Comparison of ENCODE assay signal across 8 cellular contexts in genomic region chr19:55340784-55341147, GRCh38. TPM values are rescaled to one million over a fixed set of nuclear protein-coding genes. Genes with fewer than 3 reads are reported as not detected.
DNase-seq lines count a peak whose midpoint lies in the region; ATAC-seq and TF ChIP-seq lines count a peak whose summit lies in the region.

No MANE protein-coding gene starts in this region.

- peaks cover 6% of the 10 kb centered on the region for H3K36me3 Mint-ChIP-seq in activated T-cell treated with anti-CD3 and anti-CD28 coated beads, Interleukin-2, amount 50 U/mL, for 4 hours (ENCODE audit: insufficient read depth)

- H3K9ac ChIP-seq in stomach smooth muscle (ENCODE audit: low read length in 2 of 2): peak overlapping the region; percentile 83 to 84

- peaks cover 0 to 4% of the 10 kb centered on the region in 2 donors for H3K27me3 ChIP-seq in stomach smooth muscle (ENCODE audit: control insufficient read depth in 1 of 2, insufficient read depth in 2 of 2, low read length in 2 of 2)

- no peak for TF ChIP-seq CTCF in C4-2B (conservative IDR thresholded peaks at IDR 0.05)
- TF ChIP-seq CTCF in HEK293 (tag by site-specific recombination; IDR thresholded peaks at IDR 0.05): peak; percentile 85

- no peak for DNase-seq in activated T-cell treated with anti-CD3 and anti-CD28 coated beads, Interleukin-2, amount 50 U/mL, for 4 hours
- DNase-seq in SW480 (ENCODE audit: low spot score) (no peak), pons (ENCODE audit: low spot score) (no peak)

- H3K9me3 ChIP-seq in HEK293 (ENCODE audit: control insufficient read depth, insufficient read depth, low read depth, low read length) (no peaks in the 10 kb centered on the region), iPS-18c (ENCODE audit: control insufficient read depth, insufficient read depth, low read length) (no peaks in the 10 kb centered on the region), stomach smooth muscle (ENCODE audit: control insufficient read depth in 2 of 2, low read length in 2 of 2) (no peaks in the 10 kb centered on the region)

- H3K4me1 ChIP-seq in HEK293 (ENCODE audit: control insufficient read depth, insufficient read depth, low read length) (peaks cover 16% of the 10 kb centered on the region), stomach smooth muscle (ENCODE audit: control insufficient read depth, insufficient read depth, low read length) (peaks cover 25% of the 10 kb centered on the region)

- H3K4me3 ChIP-seq in HEK293 (ENCODE audit: low read depth, low read length) (peak overlapping the region; percentile 88), iPS-18c (ENCODE audit: insufficient read depth, low read depth, low read length) (peak overlapping the region; percentile 81), stomach smooth muscle (ENCODE audit: low read length in 2 of 2) (peak overlapping the region; percentile 86 to 88)

- CTCF ChIA-PET in HEK293 (lab: Yijun Ruan, JAX): no interaction called here

- ATAC-seq in activated T-cell treated with anti-CD3 and anti-CD28 coated beads, Interleukin-2, amount 50 U/mL, for 4 hours: no peak
- ATAC-seq in HG03571 (IDR thresholded peaks at IDR 0.05; ENCODE audit: unreplicated experiment): no peak

- H3K4me1 Mint-ChIP-seq in activated T-cell treated with anti-CD3 and anti-CD28 coated beads, Interleukin-2, amount 50 U/mL, for 4 hours (ENCODE audit: low read depth): peaks cover 22% of the 10 kb centered on the region

- peaks cover 3 to 42% of the 10 kb centered on the region in 2 experiments for H3K36me3 ChIP-seq in HEK293 (ENCODE audit: control insufficient read depth in 2 of 2, insufficient read depth in 1 of 2, low read length in 2 of 2)
- H3K36me3 ChIP-seq in stomach smooth muscle (ENCODE audit: control insufficient read depth in 2 of 2, insufficient read depth in 2 of 2, low read length in 2 of 2): peaks cover 4% of the 10 kb centered on the region in 2 donors

- peak overlapping the region; percentile 88 for H3K27ac ChIP-seq in C4-2B
- H3K27ac ChIP-seq in HEK293 (ENCODE audit: extremely low read depth, low read depth, low read length): peak overlapping the region; percentile 89
- no peak overlapping the region for H3K27ac ChIP-seq in stomach smooth muscle (ENCODE audit: low read length)

- H3K27me3 Mint-ChIP-seq in activated T-cell treated with anti-CD3 and anti-CD28 coated beads, Interleukin-2, amount 50 U/mL, for 4 hours (ENCODE audit: low read depth): no peaks in the 10 kb centered on the region

- POLR2A ChIA-PET in HEK293 (lab: Yijun Ruan, JAX): interaction anchor here (0.7 to 1.3 kb wide), 7 partner anchors 9 to 314 kb away, joined by 3 to 7 read pairs (median 3); no protein-coding TSS in a partner anchor

- peak overlapping the region; percentile 80 for H3K4me3 Mint-ChIP-seq in activated T-cell treated with anti-CD3 and anti-CD28 coated beads, Interleukin-2, amount 50 U/mL, for 4 hours

- H3K9me3 Mint-ChIP-seq in activated T-cell treated with anti-CD3 and anti-CD28 coated beads, Interleukin-2, amount 50 U/mL, for 4 hours: no peaks in the 10 kb centered on the region

TF ChIP-seq in HEK293, 187 proteins besides CTCF, POLR2A, EP300 and RAD21 (continues in another document):
- 0 out of 2 replicates have a peak, but pooled peaks have one; percentile 19 for TF ChIP-seq EGR2 (tag by site-specific recombination; IDR thresholded peaks at IDR 0.05; ENCODE audit: low read depth)
- TF ChIP-seq ZNF549 (tag by site-specific recombination; IDR thresholded peaks at IDR 0.05): no peak
- peak; percentile 37 for TF ChIP-seq ZFHX2 (tag by site-specific recombination; conservative IDR thresholded peaks at IDR 0.05)
- TF ChIP-seq TRIM28 (IDR thresholded peaks at IDR 0.05; ENCODE audit: borderline replicate concordance, low read length): no peak
- no peak for TF ChIP-seq ZNF169 (tag by site-specific recombination; IDR thresholded peaks at IDR 0.05)
- no peak for TF ChIP-seq ZNF654 (tag by site-specific recombination; IDR thresholded peaks at IDR 0.05; ENCODE audit: low read depth)
- TF ChIP-seq ZNF433 (tag by site-specific recombination; IDR thresholded peaks at IDR 0.05; ENCODE audit: low read depth): no peak
- TF ChIP-seq ZNF670 (tag by site-specific recombination; IDR thresholded peaks at IDR 0.05; ENCODE audit: low read depth): no peak
- TF ChIP-seq OVOL3 (tag by site-specific recombination; IDR thresholded peaks at IDR 0.05): no peak
- 0 out of 2 replicates have a peak, but pooled peaks have one; percentile 19 for TF ChIP-seq ZBTB7A (tag by site-specific recombination; IDR thresholded peaks at IDR 0.05; ENCODE audit: low read depth)
- 0 out of 2 replicates have a peak, but pooled peaks have one; percentile 23 for TF ChIP-seq PBX3 (CRISPR knock-in tag; IDR thresholded peaks at IDR 0.05)
- no peak for TF ChIP-seq REPIN1 (tag by site-specific recombination; IDR thresholded peaks at IDR 0.05; ENCODE audit: low read depth)
- no peak for TF ChIP-seq ZNF174 (tag by site-specific recombination; IDR thresholded peaks at IDR 0.05)
- TF ChIP-seq ZNF600 (tag by site-specific recombination; IDR thresholded peaks at IDR 0.05): 0 out of 2 replicates have a peak, but pooled peaks have one; percentile 15
- no peak; the same call in none of the 2 replicates for TF ChIP-seq SP3 (tag by site-specific recombination; IDR thresholded peaks at IDR 0.05)
- no peak for TF ChIP-seq GLI4 (tag by site-specific recombination; IDR thresholded peaks at IDR 0.05)
- 0 out of 2 replicates have a peak, but pooled peaks have one; percentile 22 for TF ChIP-seq ZBTB8A (tag by site-specific recombination; IDR thresholded peaks at IDR 0.05)
- no peak for TF ChIP-seq ZNF658 (tag by site-specific recombination; IDR thresholded peaks at IDR 0.05)
- peak; percentile 38 for TF ChIP-seq ZBTB26 (tag by site-specific recombination; optimal IDR thresholded peaks at IDR 0.05)
- TF ChIP-seq KLF17 (tag by site-specific recombination; IDR thresholded peaks at IDR 0.05): no peak
- TF ChIP-seq ZNF239 (tag by site-specific recombination; IDR thresholded peaks at IDR 0.05): no peak
- peak; percentile 100 for TF ChIP-seq GLIS1 (tag by site-specific recombination; IDR thresholded peaks at IDR 0.05)
- no peak for TF ChIP-seq ZNF626 (tag by site-specific recombination; IDR thresholded peaks at IDR 0.05)
- peak; percentile 13; the same call in 1 of the 2 replicates for TF ChIP-seq ZNF391 (tag by site-specific recombination; IDR thresholded peaks at IDR 0.05; ENCODE audit: borderline replicate concordance, low read depth)
- TF ChIP-seq ZNF211 (tag by site-specific recombination; IDR thresholded peaks at IDR 0.05; ENCODE audit: low read depth): no peak
- TF ChIP-seq ZNF155 (tag by site-specific recombination; IDR thresholded peaks at IDR 0.05): no peak
- TF ChIP-seq BCL11A (tag by site-specific recombination; IDR thresholded peaks at IDR 0.05; ENCODE audit: low read depth): peak; percentile 49; the same call in 1 of the 2 replicates

RNA-seq across cellular contexts. Expression of gene KMT5C, which starts 1.1 kb away (rescaled TPM):
- 1 to 10 TPM; 8.1 to 9.2 (median 8.6) TPM for total RNA-seq in activated T-cell treated with anti-CD3 and anti-CD28 coated beads, Interleukin-2, amount 50 U/mL, for 4 hours

RNA-seq across cellular contexts. Expression of gene COX6B2, which starts 13.8 kb away (rescaled TPM):
- not detected for total RNA-seq in activated T-cell treated with anti-CD3 and anti-CD28 coated beads, Interleukin-2, amount 50 U/mL, for 4 hours

RNA-seq across cellular contexts. Expression of gene TMEM150B, which starts 15.6 kb away (rescaled TPM):
- total RNA-seq in activated T-cell treated with anti-CD3 and anti-CD28 coated beads, Interleukin-2, amount 50 U/mL, for 4 hours: not detected

RNA-seq across cellular contexts. Expression of gene GARIN5B, which starts 22.3 kb away (rescaled TPM):
- total RNA-seq in activated T-cell treated with anti-CD3 and anti-CD28 coated beads, Interleukin-2, amount 50 U/mL, for 4 hours: not detected

RNA-seq across cellular contexts. Expression of gene IL11, which starts 29.5 kb away (rescaled TPM):
- total RNA-seq in activated T-cell treated with anti-CD3 and anti-CD28 coated beads, Interleukin-2, amount 50 U/mL, for 4 hours: under 1 TPM; 0.18 to 0.46 (median 0.35) TPM
